8 cellular contexts compared by ENCODE assay signal in the genomic region with DNA sequence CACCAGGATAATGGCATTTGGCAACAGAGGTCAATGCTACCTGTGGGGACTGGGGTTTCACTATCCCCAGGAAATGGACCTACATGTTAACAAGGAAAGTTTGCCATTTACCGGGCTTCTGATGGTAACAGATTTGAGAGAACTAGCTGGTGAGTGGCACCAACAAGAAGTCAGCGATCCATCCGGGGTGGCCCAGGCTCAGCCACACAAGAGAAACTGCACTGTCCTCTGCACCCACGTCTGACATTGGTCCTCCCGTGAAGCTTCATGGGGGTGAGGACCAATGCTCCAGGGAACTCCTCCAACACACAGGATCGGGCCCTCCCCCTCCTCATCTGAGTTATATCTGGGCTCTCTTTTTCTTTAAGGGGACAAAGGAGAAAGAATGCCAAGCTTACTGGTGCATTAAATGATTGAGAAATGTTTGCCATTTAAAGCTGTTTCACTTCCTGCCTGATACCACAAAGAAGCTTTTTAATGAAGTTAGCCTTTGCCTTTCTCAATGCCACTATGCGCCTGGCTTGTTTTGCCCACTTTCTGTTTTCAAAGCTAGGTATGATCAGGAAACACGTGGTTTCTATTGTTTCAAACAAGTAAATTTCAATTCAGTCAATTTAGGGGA.
DNase-seq lines count a peak whose midpoint lies in the region; ATAC-seq and TF ChIP-seq lines count a peak whose summit lies in the region.

No MANE protein-coding gene starts in this region.

- H3K79me2 ChIP-seq in KMS-11 (ENCODE audit: insufficient read depth, low read depth), result no peaks in the 10 kb centered on the region

- H3K4me1 ChIP-seq in KMS-11 (ENCODE audit: low read depth, poor library complexity, severe bottlenecking), result peaks cover 63% of the 10 kb centered on the region

- H3K27me3 ChIP-seq in KMS-11 (ENCODE audit: insufficient read depth, low read depth), result no peaks in the 10 kb centered on the region; the same call in 1 of the 2 replicates

- peaks cover 6% of the 10 kb centered on the region for H3K36me3 Mint-ChIP-seq in central memory CD8-positive, alpha-beta T cell (ENCODE audit: insufficient read depth)
- H3K36me3 Mint-ChIP-seq in stimulated activated naive CD8-positive, alpha-beta T cell treated with anti-CD3 and anti-CD28 coated beads, Interleukin-15, Interleukin-2, amounts not matched to agents 100 ng/mL and 50 ng/mL, for 24 hours (ENCODE audit: low read depth), result peaks cover 6% of the 10 kb centered on the region
- H3K36me3 Mint-ChIP-seq in chondrocyte (ENCODE audit: low read depth), result no peaks in the 10 kb centered on the region

- H3K4me3 ChIP-seq in KMS-11 (IDR thresholded peaks at IDR 0.05; ENCODE audit: insufficient read depth, low read depth, low read length), result no peak overlapping the region

- no peak for DNase-seq in central memory CD8-positive, alpha-beta T cell (ENCODE audit: low spot score in 2 of 2)
- DNase-seq in HCEC 1CT, result no peak
- DNase-seq in SW480 (ENCODE audit: low spot score), result no peak
- no peak for DNase-seq in chondrocyte (ENCODE audit: low spot score)

- no peak overlapping the region for H3K9ac ChIP-seq in KMS-11

- H3K9me3 Mint-ChIP-seq in central memory CD8-positive, alpha-beta T cell, result no peaks in the 10 kb centered on the region
- no peaks in the 10 kb centered on the region for H3K9me3 Mint-ChIP-seq in stimulated activated naive CD8-positive, alpha-beta T cell treated with anti-CD3 and anti-CD28 coated beads, Interleukin-15, Interleukin-2, amounts not matched to agents 100 ng/mL and 50 ng/mL, for 24 hours
- H3K9me3 Mint-ChIP-seq in chondrocyte (ENCODE audit: low read depth), result no peaks in the 10 kb centered on the region

- 0 out of 2 replicates have a peak overlapping the region, but pooled peaks have one; percentile 8 for H2AFZ ChIP-seq in KMS-11 (ENCODE audit: low read depth)

- ATAC-seq in GM18505 (IDR thresholded peaks at IDR 0.05; ENCODE audit: unreplicated experiment) (peak; percentile 48), GM21529 (IDR thresholded peaks at IDR 0.05; ENCODE audit: unreplicated experiment) (peak; percentile 60)
- peak; percentile 77 for ATAC-seq in central memory CD8-positive, alpha-beta T cell (replicated peaks; ENCODE audit: extremely low read depth, poor library complexity, severe bottlenecking)

- H3K4me1 Mint-ChIP-seq in central memory CD8-positive, alpha-beta T cell, result peaks cover 97% of the 10 kb centered on the region
- H3K4me1 Mint-ChIP-seq in stimulated activated naive CD8-positive, alpha-beta T cell treated with anti-CD3 and anti-CD28 coated beads, Interleukin-15, Interleukin-2, amounts not matched to agents 100 ng/mL and 50 ng/mL, for 24 hours (ENCODE audit: low read depth), result peaks cover 96% of the 10 kb centered on the region
- no peaks in the 10 kb centered on the region for H3K4me1 Mint-ChIP-seq in chondrocyte (ENCODE audit: low read depth)

- no peaks in the 10 kb centered on the region for H3K27me3 Mint-ChIP-seq in central memory CD8-positive, alpha-beta T cell
- no peaks in the 10 kb centered on the region for H3K27me3 Mint-ChIP-seq in stimulated activated naive CD8-positive, alpha-beta T cell treated with anti-CD3 and anti-CD28 coated beads, Interleukin-15, Interleukin-2, amounts not matched to agents 100 ng/mL and 50 ng/mL, for 24 hours
- peaks cover 2% of the 10 kb centered on the region for H3K27me3 Mint-ChIP-seq in chondrocyte (ENCODE audit: low read depth)

- peak overlapping the region; percentile 77 for H3K4me3 Mint-ChIP-seq in central memory CD8-positive, alpha-beta T cell
- peak overlapping the region; percentile 32 for H3K4me3 Mint-ChIP-seq in stimulated activated naive CD8-positive, alpha-beta T cell treated with anti-CD3 and anti-CD28 coated beads, Interleukin-15, Interleukin-2, amounts not matched to agents 100 ng/mL and 50 ng/mL, for 24 hours
- H3K4me3 Mint-ChIP-seq in chondrocyte (ENCODE audit: unreplicated experiment), result no peak overlapping the region

- H3K36me3 ChIP-seq in KMS-11 (ENCODE audit: insufficient read depth), result no peaks in the 10 kb centered on the region

- H4K20me1 ChIP-seq in KMS-11 (ENCODE audit: insufficient read depth), result no peaks in the 10 kb centered on the region

- H3K27ac Mint-ChIP-seq in central memory CD8-positive, alpha-beta T cell (ENCODE audit: low read depth), result peak overlapping the region; percentile 94
- H3K27ac Mint-ChIP-seq in stimulated activated naive CD8-positive, alpha-beta T cell treated with anti-CD3 and anti-CD28 coated beads, Interleukin-15, Interleukin-2, amounts not matched to agents 100 ng/mL and 50 ng/mL, for 24 hours, result peak overlapping the region; percentile 94
- H3K27ac Mint-ChIP-seq in chondrocyte (ENCODE audit: unreplicated experiment), result no peak overlapping the region

- no peak overlapping the region for H3K27ac ChIP-seq in KMS-11

- H3K4me2 ChIP-seq in KMS-11, result peak overlapping the region; percentile 48

- TF ChIP-seq CTCF in KMS-11 (conservative IDR thresholded peaks at IDR 0.05; ENCODE audit: low read depth, low read length) (no peak), chondrocyte (IDR thresholded peaks at IDR 0.05) (no peak)

- no peak for TF ChIP-seq POLR2A in GM18505 (IDR thresholded peaks at IDR 0.05; ENCODE audit: borderline replicate concordance, extremely low read depth, insufficient read depth, insufficient read length)
